Comparison of ENCODE assay signal across 18 cellular contexts in the genomic region with DNA sequence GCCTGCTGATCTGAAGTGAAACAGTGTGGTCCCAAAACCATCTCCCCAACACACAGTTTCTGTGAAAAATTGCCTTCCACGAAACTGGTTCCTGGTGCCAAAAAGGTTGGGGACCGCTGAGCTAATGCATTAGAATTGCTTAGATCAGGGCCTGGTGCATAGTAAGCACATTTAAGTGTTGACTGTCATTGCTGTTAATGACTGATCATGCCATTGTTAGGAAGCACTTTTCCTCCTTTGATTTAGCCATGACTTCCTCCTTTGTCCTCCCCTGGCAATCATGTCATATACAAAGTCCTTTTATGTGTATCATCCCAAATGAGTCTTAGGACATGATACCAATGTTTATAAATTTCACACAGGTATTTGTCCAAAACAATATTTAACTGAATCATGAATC.
"Had no signal": no experiment of that assay in that cellular context is flagged by ENCODE, and none has a peak within 500 bp of the region (broad histone marks: within the 10 kb centered on the region; RNA-seq: fewer than 3 reads in every experiment).

No MANE protein-coding gene starts in this region.

- H3K4me1 ChIP-seq: gastrocnemius medialis, sigmoid colon, suprapubic skin, thyroid gland had no signal

- H3K4me3 ChIP-seq: dorsolateral prefrontal cortex, gastrocnemius medialis, heart right ventricle, sigmoid colon, skin epidermis, suprapubic skin, thyroid gland had no signal

- H3K27me3 ChIP-seq: gastrocnemius medialis, heart right ventricle, sigmoid colon, suprapubic skin, thyroid gland had no signal

- FAIRE-seq: urothelium cell line had no signal

- H3K36me3 ChIP-seq: gastrocnemius medialis, heart right ventricle, sigmoid colon, suprapubic skin, thyroid gland had no signal

- ATAC-seq: gastrocnemius medialis, heart right ventricle, left ventricle myocardium superior had no signal

- H3K9me3 ChIP-seq: gastrocnemius medialis, heart right ventricle, sigmoid colon, suprapubic skin, thyroid gland had no signal

- DNase-seq: cortex of kidney; dorsolateral prefrontal cortex; effector CD8-positive, alpha-beta T cell; gastrocnemius medialis; heart right ventricle; islet precursor cell; left ventricle myocardium superior; naive thymus-derived CD4-positive, alpha-beta T cell; nephron progenitor cell; posterior cingulate gyrus; sigmoid colon; stimulated activated CD4-positive, alpha-beta T cell treated with anti-CD3 and anti-CD28 coated beads, Interleukin-12 subunit alpha, Interleukin-12 subunit beta, amount 100 ng/mL, for 4 hours; stimulated activated CD4-positive, alpha-beta T cell treated with anti-CD3 and anti-CD28 coated beads, Interleukin-2, amount 100 ng/mL, for 48 hours; stimulated activated naive CD4-positive, alpha-beta T cell treated with Interleukin-2 at 50 U/mL for 16 hours; thyroid gland had no signal

- H3K27ac ChIP-seq: dorsolateral prefrontal cortex, gastrocnemius medialis, heart right ventricle, sigmoid colon, skin epidermis, suprapubic skin, thyroid gland had no signal
